Comparison of ENCODE assay signal across 19 cellular contexts in the genomic region with DNA sequence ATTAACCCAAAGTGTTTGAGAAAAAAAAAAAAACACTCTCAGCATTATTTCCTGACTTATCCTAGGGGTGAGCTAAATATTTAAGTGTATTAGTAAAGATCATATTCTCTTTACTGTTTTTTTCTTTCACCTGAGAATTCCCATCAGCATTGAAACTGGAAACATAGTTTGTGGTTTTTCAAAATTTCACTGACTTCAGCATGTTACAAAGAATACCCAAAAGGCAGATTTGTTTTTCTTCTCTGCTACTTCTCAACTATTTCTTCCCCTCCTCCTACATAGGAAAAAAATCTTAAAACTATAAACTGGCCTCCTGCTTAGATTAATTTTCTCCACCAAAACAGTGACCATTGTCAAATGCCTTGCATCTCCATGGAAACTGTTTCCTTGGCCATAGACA.
DNase-seq lines count a peak whose midpoint lies in the region; TF ChIP-seq lines count a peak whose summit lies in the region.
"Had no signal": no experiment of that assay in that cellular context is flagged by ENCODE, and none has a peak within 500 bp of the region (broad histone marks: within the 10 kb centered on the region; RNA-seq: fewer than 3 reads in every experiment).

No MANE protein-coding gene starts in this region.

- H3K27me3 ChIP-seq in vagina (no peaks in the 10 kb centered on the region), sigmoid colon (no peaks in the 10 kb centered on the region), testis (no peaks in the 10 kb centered on the region)
- H3K27me3 ChIP-seq: MG63, SJSA1 had no signal

- H3K27ac Mint-ChIP-seq in brain (peak overlapping the region; percentile 4 to 73 (median 49)), neural crest cell (ENCODE audit: unreplicated experiment) (peak overlapping the region; percentile 76)

- H3K4me3 ChIP-seq in vagina (no peak overlapping the region), sigmoid colon (no peak overlapping the region), testis (no peak overlapping the region)
- H3K4me3 ChIP-seq: MG63, SJSA1 had no signal

- H3K27ac ChIP-seq in vagina (no peak overlapping the region), sigmoid colon (no peak overlapping the region), testis (no peak overlapping the region)
- H3K27ac ChIP-seq: SJSA1 had no signal

- H3K9me3 ChIP-seq in vagina (no peaks in the 10 kb centered on the region), sigmoid colon (no peaks in the 10 kb centered on the region), testis (no peaks in the 10 kb centered on the region)
- H3K9me3 ChIP-seq: MG63, SJSA1 had no signal

- H3K4me3 Mint-ChIP-seq in brain (peak overlapping the region in 1 of 5 experiments; percentile 23), neural crest cell (peak overlapping the region; percentile 28)

- H3K36me3 ChIP-seq in vagina (no peaks in the 10 kb centered on the region), sigmoid colon (no peaks in the 10 kb centered on the region), testis (ENCODE audit: low read depth, missing control alignments) (no peaks in the 10 kb centered on the region)
- H3K36me3 ChIP-seq: MG63, SJSA1 had no signal

- H3K4me1 ChIP-seq in vagina (no peaks in the 10 kb centered on the region), sigmoid colon (no peaks in the 10 kb centered on the region), testis (no peaks in the 10 kb centered on the region)
- H3K4me1 ChIP-seq: SJSA1 had no signal

- TF ChIP-seq CTCF in brain (conservative IDR thresholded peaks at IDR 0.05) (no peak), neural crest cell (conservative IDR thresholded peaks at IDR 0.05) (no peak), vagina (IDR thresholded peaks at IDR 0.05) (no peak), sigmoid colon (IDR thresholded peaks at IDR 0.05) (no peak), testis (IDR thresholded peaks at IDR 0.05) (no peak)

- intact Hi-C loops in vagina (cut with DNase I) = no loop called here
- intact Hi-C loops in sigmoid colon (cut with DNase I) = no loop called here
- intact Hi-C loops in testis (cut with DNase I; ENCODE audit: low total_unique reads) = no loop called here

- TF ChIP-seq POLR2A in vagina (IDR thresholded peaks at IDR 0.05) (no peak), sigmoid colon (IDR thresholded peaks at IDR 0.05) (no peak), testis (IDR thresholded peaks at IDR 0.05) (no peak)

- TF ChIP-seq EP300 in sigmoid colon (IDR thresholded peaks at IDR 0.05) = no peak

- DNase-seq in NCI-H748 (lab: John Stamatoyannopoulos, UW; ENCODE audit: unreplicated experiment) (peak; percentile 39), NCI-H748 treated with DMSO at 0.1 percent for 48 hours (lab: John Stamatoyannopoulos, UW) (no peak), neural crest cell (ENCODE audit: low read depth, low spot score) (no peak), vagina (ENCODE audit: extremely low spot score in 2 of 2) (no peak), sigmoid colon (no peak), testis (no peak)
- DNase-seq: Calu3, DMS79 treated with DMSO at 0.1 percent for 48 hours, KBM-7, MG63, NCI-H1694, NCI-H2029 treated with DMSO at 0.1 percent for 48 hours, NCI-H2171, NCI-H524, NCI-H82, Right ventricle myocardium superior, RPMI8226 had no signal

- peaks cover 3% of the 10 kb centered on the region for H3K27me3 Mint-ChIP-seq in brain
- H3K27me3 Mint-ChIP-seq in neural crest cell (ENCODE audit: low read depth) = no peaks in the 10 kb centered on the region

- no peaks in the 10 kb centered on the region for H3K36me3 Mint-ChIP-seq in brain
- no peaks in the 10 kb centered on the region for H3K36me3 Mint-ChIP-seq in neural crest cell (ENCODE audit: low read depth)

- H3K4me1 Mint-ChIP-seq in brain (peaks cover 26% of the 10 kb centered on the region), neural crest cell (peaks cover 48% of the 10 kb centered on the region)

- H3K9me3 Mint-ChIP-seq in brain (no peaks in the 10 kb centered on the region), neural crest cell (no peaks in the 10 kb centered on the region)
